Comparison of ENCODE assay signal across 8 cellular contexts in the genomic region with DNA sequence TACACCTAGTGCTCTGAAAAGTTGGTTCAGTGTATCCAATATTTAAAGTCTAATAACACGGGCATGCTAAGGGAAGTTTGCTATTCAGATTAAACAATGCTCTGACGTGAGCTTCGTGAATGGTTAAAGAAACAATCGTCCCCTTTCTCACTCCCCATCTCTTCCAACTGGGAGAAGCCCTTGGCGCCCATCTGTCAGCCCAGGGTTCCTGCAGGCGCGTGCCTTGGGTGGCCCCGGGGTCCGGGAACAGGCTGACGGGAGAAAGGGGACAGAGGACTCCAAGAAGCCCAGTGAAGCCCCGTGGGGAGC. TPM values are rescaled to one million over a fixed set of nuclear protein-coding genes. Genes with fewer than 3 reads are reported as not detected.
A peak's percentile ranks its signal among the peaks of the same experiment; 100 is the strongest.
DNase-seq lines count a peak whose midpoint lies in the region; ATAC-seq and TF ChIP-seq lines count a peak whose summit lies in the region.

No MANE protein-coding gene starts in this region.

- no peaks in the 10 kb centered on the region for H3K27me3 Mint-ChIP-seq in activated T-cell treated with anti-CD3 and anti-CD28 coated beads, Interleukin-2, amount 50 U/mL, for 4 hours (ENCODE audit: low read depth)
- H3K27me3 Mint-ChIP-seq in activated naive CD8-positive, alpha-beta T cell treated with anti-CD3 and anti-CD28 coated beads, Interleukin-2, amount 10 ng/mL, durations not matched to agents 7 days and 5 days, result no peaks in the 10 kb centered on the region

- ATAC-seq in activated T-cell treated with anti-CD3 and anti-CD28 coated beads, Interleukin-2, amount 50 U/mL, for 4 hours, result no peak
- ATAC-seq in activated naive CD8-positive, alpha-beta T cell treated with anti-CD3 and anti-CD28 coated beads, Interleukin-2, amount 10 ng/mL, durations not matched to agents 7 days and 5 days (ENCODE audit: low read depth), result no peak
- no peak for ATAC-seq in left lung

- H3K36me3 Mint-ChIP-seq in activated T-cell treated with anti-CD3 and anti-CD28 coated beads, Interleukin-2, amount 50 U/mL, for 4 hours (ENCODE audit: insufficient read depth), result peaks cover 10% of the 10 kb centered on the region
- H3K36me3 Mint-ChIP-seq in activated naive CD8-positive, alpha-beta T cell treated with anti-CD3 and anti-CD28 coated beads, Interleukin-2, amount 10 ng/mL, durations not matched to agents 7 days and 5 days, result peaks cover 29% of the 10 kb centered on the region

- H3K4me3 ChIP-seq in left lung (peak overlapping the region; percentile 83 to 98), tibial artery (peak overlapping the region; percentile 73 to 88)

- TF ChIP-seq CTCF in left lung (IDR thresholded peaks at IDR 0.05), result no peak
- TF ChIP-seq CTCF in tibial artery (IDR thresholded peaks at IDR 0.05), result no peak

- no peaks in the 10 kb centered on the region for H3K27me3 ChIP-seq in left lung
- no peaks in the 10 kb centered on the region for H3K27me3 ChIP-seq in tibial artery

- POLR2A ChIA-PET in activated naive CD8-positive, alpha-beta T cell treated with anti-CD3 and anti-CD28 coated beads, Interleukin-2, amount 10 ng/mL, durations not matched to agents 7 days and 5 days (lab: Charles Lee), result interaction anchor here (0.9 to 4.0 kb wide), 7 partner anchors 9 to 71 kb away, joined by 3 to 42 read pairs (median 5); a partner anchor contains a TSS

- no peak for DNase-seq in activated T-cell treated with anti-CD3 and anti-CD28 coated beads, Interleukin-2, amount 50 U/mL, for 4 hours
- DNase-seq in activated T-cell treated with anti-CD3 and anti-CD28 coated beads, Interleukin-2, amount 50 U/mL, for 48 hours, result no peak
- DNase-seq in activated naive CD8-positive, alpha-beta T cell treated with anti-CD3 and anti-CD28 coated beads, Interleukin-2, amount 10 ng/mL, durations not matched to agents 7 days and 5 days, result no peak
- DNase-seq in left lung, result no peak
- no peak for DNase-seq in tibial artery
- DNase-seq in NCI-H446 treated with DMSO at 0.1 percent for 48 hours (lab: John Stamatoyannopoulos, UW), result no peak
- DNase-seq in globus pallidus (ENCODE audit: low spot score), result no peak
- no peak for DNase-seq in DMS53 (lab: John Stamatoyannopoulos, UW)

- peak overlapping the region; percentile 31 for H3K27ac Mint-ChIP-seq in activated naive CD8-positive, alpha-beta T cell treated with anti-CD3 and anti-CD28 coated beads, Interleukin-2, amount 10 ng/mL, durations not matched to agents 7 days and 5 days

- H3K9me3 ChIP-seq in left lung (no peaks in the 10 kb centered on the region), tibial artery (no peaks in the 10 kb centered on the region)

- H3K36me3 ChIP-seq in left lung (peaks cover 0 to 5% of the 10 kb centered on the region in 2 donors), tibial artery (no peaks in the 10 kb centered on the region)

- intact Hi-C loops in left lung (cut with DNase I) (no loop called here), tibial artery (cut with DNase I; ENCODE audit: low total_unique reads) (loop anchor here (5.0 kb wide), 1 partner anchor 166 kb away; no protein-coding TSS in a partner anchor)

- H3K4me1 ChIP-seq in left lung (peaks cover 0 to 29% of the 10 kb centered on the region in 2 donors), tibial artery (peaks cover 0 to 20% (median 16%) of the 10 kb centered on the region in 4 donors)

- peaks cover 41% of the 10 kb centered on the region for H3K4me1 Mint-ChIP-seq in activated T-cell treated with anti-CD3 and anti-CD28 coated beads, Interleukin-2, amount 50 U/mL, for 4 hours (ENCODE audit: low read depth)
- H3K4me1 Mint-ChIP-seq in activated naive CD8-positive, alpha-beta T cell treated with anti-CD3 and anti-CD28 coated beads, Interleukin-2, amount 10 ng/mL, durations not matched to agents 7 days and 5 days, result peaks cover 47% of the 10 kb centered on the region

- H3K27ac ChIP-seq in left lung (peak overlapping the region; percentile 89 to 90), tibial artery (peak overlapping the region; percentile 86 to 93)

- H3K4me3 Mint-ChIP-seq in activated T-cell treated with anti-CD3 and anti-CD28 coated beads, Interleukin-2, amount 50 U/mL, for 4 hours, result peak overlapping the region; percentile 89
- H3K4me3 Mint-ChIP-seq in activated naive CD8-positive, alpha-beta T cell treated with anti-CD3 and anti-CD28 coated beads, Interleukin-2, amount 10 ng/mL, durations not matched to agents 7 days and 5 days, result peak overlapping the region; percentile 90

- H3K9me3 Mint-ChIP-seq in activated T-cell treated with anti-CD3 and anti-CD28 coated beads, Interleukin-2, amount 50 U/mL, for 4 hours, result peaks cover 3% of the 10 kb centered on the region
- no peaks in the 10 kb centered on the region for H3K9me3 Mint-ChIP-seq in activated naive CD8-positive, alpha-beta T cell treated with anti-CD3 and anti-CD28 coated beads, Interleukin-2, amount 10 ng/mL, durations not matched to agents 7 days and 5 days

RNA-seq across cellular contexts. Expression of a gene that starts 0.4 kb away (rescaled TPM):
- total RNA-seq in activated T-cell treated with anti-CD3 and anti-CD28 coated beads, Interleukin-2, amount 50 U/mL, for 4 hours, result 10 to 100 TPM; 32.0 to 35.3 (median 35.1) TPM
- 10 to 100 TPM; 52.5 to 53.0 TPM for total RNA-seq in activated naive CD8-positive, alpha-beta T cell treated with anti-CD3 and anti-CD28 coated beads, Interleukin-2, amount 10 ng/mL, durations not matched to agents 7 days and 5 days
- total RNA-seq in left lung, result 10 to 100 TPM; 48.9 to 55.2 TPM

RNA-seq across cellular contexts. Expression of a gene that starts 9.3 kb away (rescaled TPM):
- 10 to 100 TPM; 68.8 to 79.1 (median 72.6) TPM for total RNA-seq in activated T-cell treated with anti-CD3 and anti-CD28 coated beads, Interleukin-2, amount 50 U/mL, for 4 hours
- 10 to 100 TPM; 50.9 to 55.5 TPM for total RNA-seq in activated naive CD8-positive, alpha-beta T cell treated with anti-CD3 and anti-CD28 coated beads, Interleukin-2, amount 10 ng/mL, durations not matched to agents 7 days and 5 days
- total RNA-seq in left lung, result 10 to 100 TPM; 20.3 to 24.2 TPM

RNA-seq across cellular contexts. Expression of a gene that starts 19.1 kb away (rescaled TPM):
- 10 to 100 TPM; 44.2 to 48.1 (median 46.7) TPM for total RNA-seq in activated T-cell treated with anti-CD3 and anti-CD28 coated beads, Interleukin-2, amount 50 U/mL, for 4 hours
- 100 to 1,000 TPM; 150 to 152 TPM for total RNA-seq in activated naive CD8-positive, alpha-beta T cell treated with anti-CD3 and anti-CD28 coated beads, Interleukin-2, amount 10 ng/mL, durations not matched to agents 7 days and 5 days
- total RNA-seq in left lung, result 10 to 100 TPM; 53.7 to 66.2 TPM
